10 cellular contexts compared by ENCODE assay signal in the genomic region with DNA sequence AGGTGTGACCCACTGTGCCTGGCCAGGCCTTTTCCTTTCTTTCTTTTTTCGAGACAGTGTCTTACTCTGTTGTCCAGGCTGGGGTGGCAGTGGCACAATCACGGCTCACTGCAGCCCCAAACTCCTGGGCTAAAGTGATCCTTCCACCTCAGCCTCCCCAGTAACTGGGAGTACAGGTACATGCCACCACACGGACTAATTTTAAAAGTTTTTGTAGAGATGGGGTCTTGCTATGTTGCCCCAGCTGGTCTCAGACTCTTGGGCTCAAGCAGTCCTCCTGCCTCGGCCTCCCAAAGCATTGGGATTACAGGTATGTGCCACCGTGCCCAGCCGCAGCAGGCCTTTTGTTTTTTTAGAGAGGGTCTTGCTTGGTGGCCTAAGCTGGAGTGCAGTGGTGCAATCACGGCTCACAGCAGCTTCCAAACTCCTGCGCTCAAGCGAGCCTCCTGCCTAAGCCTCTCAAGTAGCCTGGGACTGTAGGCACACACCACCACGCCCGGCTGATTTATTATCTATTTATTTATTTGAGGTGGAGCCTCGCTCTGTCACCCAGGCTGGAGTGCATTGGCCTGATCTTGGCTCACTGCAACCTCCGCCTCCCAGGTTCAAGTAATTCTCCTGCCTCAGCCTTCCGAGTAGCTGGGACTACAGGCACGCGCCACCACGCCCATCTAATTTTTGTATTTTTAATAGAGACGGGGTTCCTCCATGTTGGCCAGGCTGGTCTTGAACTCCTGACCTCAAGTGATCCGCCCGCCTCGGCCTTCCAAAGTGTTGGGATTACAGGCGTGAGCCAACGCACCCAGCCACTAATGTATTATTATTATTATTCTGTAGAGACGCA. TPM values are rescaled to one million over a fixed set of nuclear protein-coding genes. Genes with fewer than 3 reads are reported as not detected.
DNase-seq lines count a peak whose midpoint lies in the region; TF ChIP-seq lines count a peak whose summit lies in the region.
"Not testable (repeated sequence)": the region's sequence is repeated elsewhere in the genome, so short reads cannot be mapped to it uniquely, and the experiment has no call there.
"Had no signal": no experiment of that assay in that cellular context is flagged by ENCODE, and none has a peak within 500 bp of the region (broad histone marks: within the 10 kb centered on the region; RNA-seq: fewer than 3 reads in every experiment).

No MANE protein-coding gene starts in this region.

- H2AFZ ChIP-seq in GM23248, result peak overlapping the region; percentile 93

- H3K9ac ChIP-seq in GM23248, result peak overlapping the region; percentile 93
- not testable (repeated sequence) for H3K9ac ChIP-seq in NT2/D1 (ENCODE audit: insufficient read length, low read depth)
- peak overlapping the region; percentile 98 for H3K9ac ChIP-seq in mucosa of stomach (ENCODE audit: low read length)
- peak overlapping the region in 2 of 3 donors; percentile 89 to 94 for H3K9ac ChIP-seq in skeletal muscle tissue (ENCODE audit: low read depth in 1 of 3, low read length in 3 of 3)

- intact Hi-C loops in left ventricle myocardium inferior (cut with micrococcal nuclease), result not testable (repeated sequence)

- not testable (repeated sequence) for H3K9me3 Mint-ChIP-seq in activated T-cell treated with anti-CD3 and anti-CD28 coated beads, Interleukin-2, amount 50 U/mL, for 24 hours

- H3K27me3 ChIP-seq in GM23248 (replicated peaks; ENCODE audit: insufficient read depth); NT2/D1 (ENCODE audit: insufficient read depth, insufficient read length); left ventricle myocardium inferior (ENCODE audit: low read depth); mucosa of stomach (ENCODE audit: control insufficient read depth, insufficient read depth, low read length); skeletal muscle tissue (ENCODE audit: control insufficient read depth in 3 of 3, insufficient read depth in 3 of 3, low read length in 3 of 3): not testable (repeated sequence)

- 58 to 60% methylated on average over 24 of the region's 24 CpGs for WGBS in GM23248 (ENCODE audit: low coverage in 1 of 2, low lambda C conversion rate in 2 of 2, missing lambda C conversion rate in 2 of 2), 2 experiments

- not testable (repeated sequence) for H3K36me3 ChIP-seq in GM23248 (ENCODE audit: low read depth)
- peaks cover 29% of the 10 kb centered on the region for H3K36me3 ChIP-seq in NT2/D1 (ENCODE audit: insufficient read depth, insufficient read length, low read length)
- peaks cover 17% of the 10 kb centered on the region for H3K36me3 ChIP-seq in left ventricle myocardium inferior
- peaks cover 14% of the 10 kb centered on the region for H3K36me3 ChIP-seq in mucosa of stomach (ENCODE audit: control insufficient read depth, insufficient read depth, low read length)
- peaks cover 14 to 17% (median 16%) of the 10 kb centered on the region in 3 donors for H3K36me3 ChIP-seq in skeletal muscle tissue (ENCODE audit: control insufficient read depth in 3 of 3, insufficient read depth in 3 of 3, low read length in 3 of 3)

- TF ChIP-seq CTCF in 22Rv1 (IDR thresholded peaks at IDR 0.05); choroid plexus epithelial cell (conservative IDR thresholded peaks at IDR 0.05; ENCODE audit: low read depth, low read length); left ventricle myocardium inferior (IDR thresholded peaks at IDR 0.05; ENCODE audit: borderline replicate concordance): not testable (repeated sequence)

- peaks cover 42% of the 10 kb centered on the region for H3K79me2 ChIP-seq in GM23248 (ENCODE audit: insufficient read depth)

- peaks cover 40% of the 10 kb centered on the region for H3K36me3 Mint-ChIP-seq in activated T-cell treated with anti-CD3 and anti-CD28 coated beads, Interleukin-2, amount 50 U/mL, for 24 hours (ENCODE audit: low read depth)

- not testable (repeated sequence) for H3K27me3 Mint-ChIP-seq in activated T-cell treated with anti-CD3 and anti-CD28 coated beads, Interleukin-2, amount 50 U/mL, for 24 hours

- H3K9me2 ChIP-seq in GM23248 (ENCODE audit: insufficient read depth), result not testable (repeated sequence)

- H4K20me1 ChIP-seq in GM23248 (ENCODE audit: insufficient read depth), result not testable (repeated sequence)

- 0 out of 2 replicates have a peak, but pooled peaks cover 13% of the 10 kb centered on the region for H3F3A ChIP-seq in GM23248 (ENCODE audit: insufficient read depth)

- peak overlapping the region; percentile 94 for H3K27ac Mint-ChIP-seq in activated T-cell treated with anti-CD3 and anti-CD28 coated beads, Interleukin-2, amount 50 U/mL, for 24 hours

- H3K9me3 ChIP-seq in GM23248 (ENCODE audit: low read depth); NT2/D1 (ENCODE audit: insufficient read depth, low read length); left ventricle myocardium inferior (replicated peaks); mucosa of stomach (ENCODE audit: control insufficient read depth, low read length); skeletal muscle tissue (ENCODE audit: control insufficient read depth in 3 of 3, low read length in 3 of 3): not testable (repeated sequence)

- H3K27ac ChIP-seq in 22Rv1 (peak overlapping the region; percentile 80), GM23248 (peak overlapping the region; percentile 77; the same call in 1 of the 2 replicates), left ventricle myocardium inferior (replicated peaks) (peak overlapping the region; percentile 97), skeletal muscle tissue (ENCODE audit: low read depth, low read length) (peak overlapping the region; percentile 92)

- H3K4me1 Mint-ChIP-seq in activated T-cell treated with anti-CD3 and anti-CD28 coated beads, Interleukin-2, amount 50 U/mL, for 24 hours (ENCODE audit: low read depth), result peaks cover 30% of the 10 kb centered on the region

- DNase-seq in GM23248; NT2/D1 (ENCODE audit: low read depth, low spot score); activated T-cell treated with anti-CD3 and anti-CD28 coated beads, Interleukin-2, amount 50 U/mL, for 24 hours; choroid plexus epithelial cell (ENCODE audit: low read depth); left ventricle myocardium inferior: not testable (repeated sequence)

- in situ Hi-C loops in GM23248 (cut with MboI), result not testable (repeated sequence)

- H3K4me3 ChIP-seq in GM23248, result peak overlapping the region; percentile 96
- H3K4me3 ChIP-seq in NT2/D1 (ENCODE audit: insufficient read length, low read depth), result peak overlapping the region; percentile 82
- peak overlapping the region; percentile 92 for H3K4me3 ChIP-seq in choroid plexus epithelial cell (ENCODE audit: low read depth, low read length)
- peak overlapping the region; percentile 100 for H3K4me3 ChIP-seq in left ventricle myocardium inferior
- peak overlapping the region; percentile 93 for H3K4me3 ChIP-seq in mucosa of stomach (ENCODE audit: low read length)
- peak overlapping the region; percentile 82 to 91 (median 83) for H3K4me3 ChIP-seq in skeletal muscle tissue (ENCODE audit: low read length in 3 of 3)

- H3K4me3 Mint-ChIP-seq in activated T-cell treated with anti-CD3 and anti-CD28 coated beads, Interleukin-2, amount 50 U/mL, for 24 hours, result peak overlapping the region; percentile 97

- peak overlapping the region; percentile 79 for H3K4me2 ChIP-seq in GM23248 (ENCODE audit: unreplicated experiment)

- not testable (repeated sequence) for H3K4me1 ChIP-seq in GM23248 (ENCODE audit: insufficient read depth); NT2/D1 (ENCODE audit: insufficient read depth, insufficient read length)
- H3K4me1 ChIP-seq in left ventricle myocardium inferior (peaks cover 52% of the 10 kb centered on the region), mucosa of stomach (ENCODE audit: control insufficient read depth, insufficient read depth, low read length) (peaks cover 44% of the 10 kb centered on the region), skeletal muscle tissue (ENCODE audit: control insufficient read depth in 3 of 3, insufficient read depth in 3 of 3, low read length in 3 of 3) (peaks cover 34 to 39% (median 39%) of the 10 kb centered on the region in 3 donors)

RNA-seq across cellular contexts. Expression of gene SELENOW, which starts 1.0 kb away (rescaled TPM):
- 436 and 571 TPM in 2 replicates for total RNA-seq in GM23248 (2014; rRNA removed; shearing (Covaris generic))
- polyA plus RNA-seq in GM23248 (2016; fragmentation: Nextera tagmentation; extraction: Ambion mirVana), result 558 and 561 TPM in 2 replicates
- total RNA-seq in left ventricle myocardium inferior (1,019 TPM), skeletal muscle tissue (450 TPM)

RNA-seq across cellular contexts. Expression of gene TPRX1, which starts 26.9 kb away (rescaled TPM):
- total RNA-seq in GM23248 (2014; rRNA removed; shearing (Covaris generic)), result not detected in 2 replicates
- polyA plus RNA-seq in GM23248 (2016; fragmentation: Nextera tagmentation; extraction: Ambion mirVana), result not detected in 2 replicates
- total RNA-seq in left ventricle myocardium inferior, result not detected
- not detected for total RNA-seq in skeletal muscle tissue
- total RNA-seq: activated CD8-positive, alpha-beta memory T cell treated with anti-CD3 and anti-CD28 coated beads for 36 hours; renal cortical epithelial cell had no signal

RNA-seq across cellular contexts. Expression of gene NOP53, which starts 32.1 kb away (rescaled TPM):
- total RNA-seq in GM23248 (2014; rRNA removed; shearing (Covaris generic)), result 58.3 and 62.8 TPM in 2 replicates
- 39.8 and 40.7 TPM in 2 replicates for polyA plus RNA-seq in GM23248 (2016; fragmentation: Nextera tagmentation; extraction: Ambion mirVana)
- total RNA-seq in left ventricle myocardium inferior, result 169 TPM
- 93.9 TPM for total RNA-seq in skeletal muscle tissue

RNA-seq across cellular contexts. Expression of gene CRX, which starts 44.3 kb away (rescaled TPM):
- total RNA-seq in GM23248 (2014; rRNA removed; shearing (Covaris generic)), result not detected in 2 replicates
- polyA plus RNA-seq in GM23248 (2016; fragmentation: Nextera tagmentation; extraction: Ambion mirVana), result not detected in 2 replicates
- not detected for total RNA-seq in left ventricle myocardium inferior
- not detected for total RNA-seq in skeletal muscle tissue
- total RNA-seq: activated CD8-positive, alpha-beta memory T cell treated with anti-CD3 and anti-CD28 coated beads for 36 hours; renal cortical epithelial cell had no signal
